Comparison of ENCODE assay signal across 10 cellular contexts in genomic region chr3:152836269-152836668, GRCh38. TPM values are rescaled to one million over a fixed set of nuclear protein-coding genes. Genes with fewer than 3 reads are reported as not detected.
DNase-seq lines count a peak whose midpoint lies in the region; ATAC-seq and TF ChIP-seq lines count a peak whose summit lies in the region.
"Had no signal": no experiment of that assay in that cellular context is flagged by ENCODE, and none has a peak within 500 bp of the region (broad histone marks: within the 10 kb centered on the region; RNA-seq: fewer than 3 reads in every experiment).

No MANE protein-coding gene starts in this region.

- no peaks in the 10 kb centered on the region for H3K9me3 ChIP-seq in HAP-1
- H3K9me3 ChIP-seq in iPS-20b (ENCODE audit: insufficient read depth, low read depth, low read length) = no peaks in the 10 kb centered on the region
- H3K9me3 ChIP-seq in spleen = no peaks in the 10 kb centered on the region
- H3K9me3 ChIP-seq: adrenal gland, MG63 had no signal

- intact Hi-C loops in spleen (cut with DNase I; ENCODE audit: low total_unique reads) = no loop called here

- no peak for TF ChIP-seq POLR2A in spleen (IDR thresholded peaks at IDR 0.05)

- ATAC-seq in activated T-helper 17 cell treated with anti-CD3 and anti-CD28 coated beads, Interleukin-2, amount 50 U/mL, for 72 hours (replicated peaks) = no peak

- in situ Hi-C loops in HAP-1 (cut with MboI; ENCODE audit: low sequenced_read_pairs) = no loop called here

- TF ChIP-seq CTCF in spleen (IDR thresholded peaks at IDR 0.05 in 8 of 11, conservative IDR thresholded peaks at IDR 0.05 in 3 of 11) = no peak

- no peak overlapping the region for H3K27ac Mint-ChIP-seq in activated T-helper 17 cell treated with anti-CD3 and anti-CD28 coated beads, Interleukin-2, amount 50 U/mL, for 72 hours

- H3K4me1 Mint-ChIP-seq in activated T-helper 17 cell treated with anti-CD3 and anti-CD28 coated beads, Interleukin-2, amount 50 U/mL, for 72 hours = no peaks in the 10 kb centered on the region

- H3K27me3 ChIP-seq in HAP-1 (ENCODE audit: low read depth) (no peaks in the 10 kb centered on the region), iPS-20b (ENCODE audit: insufficient read depth, low read length) (peaks cover 33% of the 10 kb centered on the region), spleen (replicated peaks in 1 of 7) (peaks cover 0 to 33% (median 12%) of the 10 kb centered on the region in 7 donors)

- DNase-seq in HAP-1 (ENCODE audit: low spot score in 2 of 2) (no peak), spleen (no peak), NOMO-1 treated with dmso at 0.1 percent for 144 hours (lab: John Stamatoyannopoulos, UW; ENCODE audit: unreplicated experiment) (no peak), NCI-H1694 (lab: John Stamatoyannopoulos, UW) (no peak), SW 1271 (lab: John Stamatoyannopoulos, UW) (no peak)
- no peak for DNase-seq in stimulated activated CD4-positive, alpha-beta T cell treated with anti-CD3 and anti-CD28 coated beads, Interleukin-4, amount 100 ng/mL, for 24 hours
- DNase-seq: MG63 had no signal

- peak overlapping the region; percentile 85; the same call in 1 of the 2 replicates for H3K9ac ChIP-seq in iPS-20b (ENCODE audit: low read depth, low read length)

- H3K36me3 ChIP-seq in HAP-1 (replicated peaks) (no peaks in the 10 kb centered on the region), iPS-20b (ENCODE audit: insufficient read depth, low read depth, low read length) (peaks cover 8% of the 10 kb centered on the region), spleen (no peaks in the 10 kb centered on the region)
- H3K36me3 ChIP-seq: adrenal gland, MG63 had no signal

- no peaks in the 10 kb centered on the region for H3K36me3 Mint-ChIP-seq in activated T-helper 17 cell treated with anti-CD3 and anti-CD28 coated beads, Interleukin-2, amount 50 U/mL, for 72 hours (ENCODE audit: low read depth)

- 88 to 94% (median 92%) methylated on average over 14 of the region's 14 CpGs for WGBS in spleen, 5 donors

- no peaks in the 10 kb centered on the region for H3K9me3 Mint-ChIP-seq in activated T-helper 17 cell treated with anti-CD3 and anti-CD28 coated beads, Interleukin-2, amount 50 U/mL, for 72 hours

- H3K27ac ChIP-seq in iPS-20b (ENCODE audit: low read length) (no peak overlapping the region), spleen (no peak overlapping the region)

- H3K4me1 ChIP-seq in HAP-1 = peaks cover 7% of the 10 kb centered on the region; the same call in 1 of the 2 replicates
- peaks cover 20% of the 10 kb centered on the region for H3K4me1 ChIP-seq in iPS-20b (ENCODE audit: insufficient read depth, low read length)
- peaks cover 0 to 30% (median 17%) of the 10 kb centered on the region in 6 donors for H3K4me1 ChIP-seq in spleen
- H3K4me1 ChIP-seq: adrenal gland had no signal

- peak overlapping the region; percentile 61 for H3K4me3 Mint-ChIP-seq in activated T-helper 17 cell treated with anti-CD3 and anti-CD28 coated beads, Interleukin-2, amount 50 U/mL, for 72 hours

- H3K4me3 ChIP-seq in HAP-1 = peak overlapping the region; percentile 57
- H3K4me3 ChIP-seq in iPS-20b (ENCODE audit: low read length) = peak overlapping the region; percentile 96
- H3K4me3 ChIP-seq in spleen = peak overlapping the region in 6 of 8 donors; percentile 66 to 86 (median 74)

- H3K27me3 Mint-ChIP-seq in activated T-helper 17 cell treated with anti-CD3 and anti-CD28 coated beads, Interleukin-2, amount 50 U/mL, for 72 hours = peaks cover 46% of the 10 kb centered on the region

RNA-seq across cellular contexts. Expression of gene P2RY1, which starts 1.3 kb away (rescaled TPM):
- under 1 TPM; 0.11 to 0.17 TPM for total RNA-seq in activated T-helper 17 cell treated with anti-CD3 and anti-CD28 coated beads, Interleukin-2, amount 50 U/mL, for 72 hours
- total RNA-seq in spleen = 10 to 100 TPM in 2 of 7 donors, 1 to 10 TPM in 5; 2.8 to 12.8 (median 8.8) TPM
- 1 to 10 TPM in 1 of 3 donors, under 1 TPM in 2; 0.39 to 1.3 (median 0.50) TPM for polyA plus RNA-seq in spleen
